ENCODE assay signal across 33 cellular contexts in the genomic region with DNA sequence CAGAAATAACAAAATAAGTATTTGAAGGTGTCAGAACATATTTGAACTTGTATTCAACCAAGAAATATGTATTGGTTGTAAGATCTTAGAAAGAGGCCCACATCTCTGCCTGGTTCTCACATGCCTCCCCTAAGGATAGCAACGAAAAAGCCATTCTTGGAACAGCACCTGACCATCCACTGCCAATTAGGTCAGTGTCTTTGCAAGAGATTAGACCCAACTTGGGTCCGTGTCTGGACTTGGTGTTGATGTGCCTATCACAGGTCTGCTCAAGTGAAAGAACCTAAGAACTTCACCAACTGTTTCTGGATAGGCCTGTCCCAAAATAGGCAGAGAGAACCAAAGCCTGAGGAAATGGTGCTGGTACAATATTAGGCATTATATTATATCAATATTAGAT.
"Had no signal": no experiment of that assay in that cellular context is flagged by ENCODE, and none has a peak within 500 bp of the region (broad histone marks: within the 10 kb centered on the region; RNA-seq: fewer than 3 reads in every experiment).

No MANE protein-coding gene starts in this region.

- H3K36me3 ChIP-seq: ascending aorta had no signal

- H3K9me3 Mint-ChIP-seq: activated naive CD4-positive, alpha-beta T cell treated with anti-CD3 and anti-CD28 coated beads, Interleukin-2, amount 50 U/mL, for 24 hours; activated naive CD8-positive, alpha-beta T cell treated with anti-CD3 and anti-CD28 coated beads, Interleukin-2, amount 10 ng/mL, durations not matched to agents 7 days and 5 days; activated T-helper 1 cell treated with anti-CD3 and anti-CD28 coated beads, Interleukin-12 subunit alpha, Interleukin-12 subunit beta, Interleukin-2, Interleukin-4 antibody, amounts not matched to agents 30 ng/mL and 10 ng/mL and 1 ng/mL, durations not matched to agents 14 hours and 24 hours and 36 hours; T-helper 2 cell treated with Interferon-gamma antibody and Interleukin-4, amounts not matched to agents 5 μg/mL and 100 μg/mL, for 36 hours had no signal

- DNase-seq: activated B cell treated with CpG ODN at 0.5 μM for 24 hours; activated CD4-positive, alpha-beta memory T cell treated with anti-CD3 and anti-CD28 coated beads for 36 hours; activated CD4-positive, alpha-beta T cell treated with anti-CD3 and anti-CD28 coated beads for 4 hours; activated CD4-positive, alpha-beta T cell treated with anti-CD3 and anti-CD28 coated beads, Interleukin-2, amount 10 ng/mL, durations not matched to agents 24 days and 14 days; activated CD4-positive, alpha-beta T cell treated with anti-CD3 and anti-CD28 coated beads, Interleukin-2, amount 50 U/mL, for 1 hour; activated CD4-positive, alpha-beta T cell treated with anti-CD3 and anti-CD28 coated beads, Interleukin-2, amount 50 U/mL, for 4 hours; activated CD4-positive, CD25-positive, alpha-beta regulatory T cell treated with anti-CD3 and anti-CD28 coated beads, Interleukin-2, amount 50 U/mL, for 72 hours; activated CD8-positive, alpha-beta memory T cell treated with anti-CD3 and anti-CD28 coated beads, Interleukin-2, amount 50 U/mL, for 4 hours; activated CD8-positive, alpha-beta T cell treated with anti-CD3 and anti-CD28 coated beads for 36 hours; activated effector memory CD4-positive, alpha-beta T cell treated with anti-CD3 and anti-CD28 coated beads, Interleukin-2, amount 50 U/mL, for 16 hours; activated gamma-delta T cell treated with Interleukin-2 at 50 U/mL for 16 hours; activated naive CD4-positive, alpha-beta T cell; activated naive CD4-positive, alpha-beta T cell treated with anti-CD3 and anti-CD28 coated beads for 36 hours; activated naive CD8-positive, alpha-beta T cell treated with anti-CD3 and anti-CD28 coated beads, Interleukin-2, amount 10 ng/mL, durations not matched to agents 7 days and 5 days; activated naive CD8-positive, alpha-beta T cell treated with anti-CD3 and anti-CD28 coated beads, Interleukin-2, amount 50 U/mL, for 24 hours; activated T-cell treated with anti-CD3 and anti-CD28 coated beads for 4 hours; activated T-cell treated with anti-CD3 and anti-CD28 coated beads, Interleukin-2, amount 50 U/mL, for 1 hour; activated T-cell treated with anti-CD3 and anti-CD28 coated beads, Interleukin-2, amount 50 U/mL, for 4 hours; activated T-cell treated with anti-CD3 and anti-CD28 coated beads, Interleukin-2, amount 50 U/mL, for 72 hours; amygdala; anterior cingulate cortex; central memory CD4-positive, alpha-beta T cell; T-cell; T-helper 2 cell; T-helper 9 cell had no signal

- H3K4me1 Mint-ChIP-seq: activated B cell treated with CpG ODN at 0.5 μM for 24 hours; activated CD4-positive, alpha-beta T cell treated with anti-CD3 and anti-CD28 coated beads, Interleukin-2, amount 10 ng/mL, durations not matched to agents 24 days and 14 days; activated naive CD4-positive, alpha-beta T cell treated with anti-CD3 and anti-CD28 coated beads, Interleukin-2, amount 50 U/mL, for 24 hours; activated naive CD8-positive, alpha-beta T cell treated with anti-CD3 and anti-CD28 coated beads, Interleukin-2, amount 10 ng/mL, durations not matched to agents 7 days and 5 days; activated naive CD8-positive, alpha-beta T cell treated with anti-CD3 and anti-CD28 coated beads, Interleukin-2, amount 50 U/mL, for 24 hours; activated T-helper 17 cell treated with anti-CD3 and anti-CD28 coated beads, Interleukin-2, amount 50 U/mL, for 72 hours; brain; T-cell had no signal

- ATAC-seq: activated CD8-positive, alpha-beta T cell treated with anti-CD3 and anti-CD28 coated beads for 36 hours; activated naive CD8-positive, alpha-beta T cell treated with anti-CD3 and anti-CD28 coated beads, Interleukin-2, amount 50 U/mL, for 24 hours; activated T-cell treated with anti-CD3 and anti-CD28 coated beads, Interleukin-2, amount 50 U/mL, for 4 hours; activated T-cell treated with anti-CD3 and anti-CD28 coated beads, Interleukin-2, amount 50 U/mL, for 72 hours; activated T-helper 17 cell treated with anti-CD3 and anti-CD28 coated beads, Interleukin-2, amount 50 U/mL, for 72 hours; T-cell had no signal

- H3K27me3 ChIP-seq: ascending aorta had no signal

- H3K4me3 ChIP-seq: ascending aorta had no signal

- H3K4me3 Mint-ChIP-seq: activated B cell treated with CpG ODN at 0.5 μM for 24 hours; activated CD4-positive, alpha-beta memory T cell treated with anti-CD3 and anti-CD28 coated beads for 36 hours; activated CD4-positive, alpha-beta T cell treated with anti-CD3 and anti-CD28 coated beads, Interleukin-2, amount 10 ng/mL, durations not matched to agents 24 days and 14 days; activated CD8-positive, alpha-beta T cell treated with anti-CD3 and anti-CD28 coated beads for 36 hours; activated naive CD4-positive, alpha-beta T cell treated with anti-CD3 and anti-CD28 coated beads for 36 hours; activated naive CD4-positive, alpha-beta T cell treated with anti-CD3 and anti-CD28 coated beads, Interleukin-2, amount 50 U/mL, for 24 hours; activated naive CD8-positive, alpha-beta T cell; activated naive CD8-positive, alpha-beta T cell treated with anti-CD3 and anti-CD28 coated beads, Interleukin-2, amount 10 ng/mL, durations not matched to agents 7 days and 5 days; activated naive CD8-positive, alpha-beta T cell treated with anti-CD3 and anti-CD28 coated beads, Interleukin-2, amount 50 U/mL, for 24 hours; activated T-cell treated with anti-CD3 and anti-CD28 coated beads, Interleukin-2, amount 50 U/mL, for 4 hours; activated T-cell treated with anti-CD3 and anti-CD28 coated beads, Interleukin-2, amount 50 U/mL, for 72 hours; activated T-helper 1 cell treated with anti-CD3 and anti-CD28 coated beads, Interleukin-12 subunit alpha, Interleukin-12 subunit beta, Interleukin-2, Interleukin-4 antibody, amounts not matched to agents 30 ng/mL and 10 ng/mL and 1 ng/mL, durations not matched to agents 14 hours and 24 hours and 36 hours; activated T-helper 17 cell treated with anti-CD3 and anti-CD28 coated beads, Interleukin-2, amount 50 U/mL, for 72 hours; brain; T-cell; T-helper 2 cell treated with Interferon-gamma antibody and Interleukin-4, amounts not matched to agents 5 μg/mL and 100 μg/mL, for 36 hours had no signal

- H3K27ac Mint-ChIP-seq: activated B cell treated with CpG ODN at 0.5 μM for 24 hours; activated CD4-positive, alpha-beta memory T cell treated with anti-CD3 and anti-CD28 coated beads for 36 hours; activated CD4-positive, alpha-beta T cell treated with anti-CD3 and anti-CD28 coated beads, Interleukin-2, amount 10 ng/mL, durations not matched to agents 24 days and 14 days; activated CD8-positive, alpha-beta T cell treated with anti-CD3 and anti-CD28 coated beads for 36 hours; activated naive CD4-positive, alpha-beta T cell treated with anti-CD3 and anti-CD28 coated beads for 36 hours; activated naive CD4-positive, alpha-beta T cell treated with anti-CD3 and anti-CD28 coated beads, Interleukin-2, amount 50 U/mL, for 24 hours; activated naive CD8-positive, alpha-beta T cell; activated naive CD8-positive, alpha-beta T cell treated with anti-CD3 and anti-CD28 coated beads, Interleukin-2, amount 10 ng/mL, durations not matched to agents 7 days and 5 days; activated naive CD8-positive, alpha-beta T cell treated with anti-CD3 and anti-CD28 coated beads, Interleukin-2, amount 50 U/mL, for 24 hours; activated T-cell treated with anti-CD3 and anti-CD28 coated beads, Interleukin-2, amount 50 U/mL, for 72 hours; activated T-helper 1 cell treated with anti-CD3 and anti-CD28 coated beads, Interleukin-12 subunit alpha, Interleukin-12 subunit beta, Interleukin-2, Interleukin-4 antibody, amounts not matched to agents 30 ng/mL and 10 ng/mL and 1 ng/mL, durations not matched to agents 14 hours and 24 hours and 36 hours; activated T-helper 17 cell treated with anti-CD3 and anti-CD28 coated beads, Interleukin-2, amount 50 U/mL, for 72 hours; brain; T-cell; T-helper 2 cell treated with Interferon-gamma antibody and Interleukin-4, amounts not matched to agents 5 μg/mL and 100 μg/mL, for 36 hours had no signal

- H3K36me3 Mint-ChIP-seq: activated CD4-positive, alpha-beta memory T cell treated with anti-CD3 and anti-CD28 coated beads for 36 hours; activated naive CD4-positive, alpha-beta T cell treated with anti-CD3 and anti-CD28 coated beads, Interleukin-2, amount 50 U/mL, for 24 hours; activated naive CD8-positive, alpha-beta T cell; activated naive CD8-positive, alpha-beta T cell treated with anti-CD3 and anti-CD28 coated beads, Interleukin-2, amount 10 ng/mL, durations not matched to agents 7 days and 5 days; brain; T-cell had no signal

- H3K9me3 ChIP-seq: ascending aorta had no signal

- FAIRE-seq: TTC549 had no signal
